In genomic region chr3:62712776-62713175, GRCh38 we compare ENCODE assay signal across 3 cellular contexts.
TF ChIP-seq lines count a peak whose summit lies in the region.

No MANE protein-coding gene starts in this region.

TF ChIP-seq in SK-N-SH treated with all-trans-retinoic acid at 6 μM for 48 hours, 23 proteins besides CTCF, POLR2A, EP300 and RAD21 (continues in another document):
- TF ChIP-seq CSRNP3 (CRISPR knock-in tag; IDR thresholded peaks at IDR 0.05) (no peak), POU6F1 (CRISPR knock-in tag; IDR thresholded peaks at IDR 0.05; ENCODE audit: borderline replicate concordance, low read depth) (no peak), TSHZ2 (CRISPR knock-in tag; IDR thresholded peaks at IDR 0.05) (no peak), BACH2 (CRISPR knock-in tag; IDR thresholded peaks at IDR 0.05; ENCODE audit: borderline replicate concordance) (no peak), ZC3H10 (CRISPR knock-in tag; IDR thresholded peaks at IDR 0.05) (no peak)

TF ChIP-seq in SK-N-SH, 30 proteins besides CTCF, POLR2A, EP300 and RAD21 (continued from another document):
- TF ChIP-seq REST (IDR thresholded peaks at IDR 0.05; ENCODE audit: low read depth, low read length) (no peak), CHD2 (IDR thresholded peaks at IDR 0.05; ENCODE audit: low read length, partially characterized antibody) (no peak), JUND (IDR thresholded peaks at IDR 0.05) (no peak), FOXJ3 (CRISPR knock-in tag; IDR thresholded peaks at IDR 0.05) (no peak), FOSL2 (IDR thresholded peaks at IDR 0.05; ENCODE audit: borderline replicate concordance, low read depth) (no peak), TEAD4 (IDR thresholded peaks at IDR 0.05; ENCODE audit: borderline replicate concordance, insufficient read depth) (no peak), MEF2A (IDR thresholded peaks at IDR 0.05; ENCODE audit: borderline replicate concordance, low read depth) (no peak), USF1 (IDR thresholded peaks at IDR 0.05; ENCODE audit: borderline replicate concordance, low read depth) (no peak), USF2 (IDR thresholded peaks at IDR 0.05; ENCODE audit: borderline replicate concordance, low read depth, low read length) (no peak)
TF ChIP-seq in SK-N-SH: peak in this region for 0.

TF ChIP-seq in WTC11, 78 proteins besides CTCF, POLR2A, EP300 and RAD21:
- no peak for TF ChIP-seq ZNF512 (CRISPR knock-in tag; IDR thresholded peaks at IDR 0.05; ENCODE audit: borderline replicate concordance)
- no peak for TF ChIP-seq KAT7 (CRISPR knock-in tag; IDR thresholded peaks at IDR 0.05; ENCODE audit: borderline replicate concordance)
- no peak for TF ChIP-seq HMGXB4 (CRISPR knock-in tag; IDR thresholded peaks at IDR 0.05)
- no peak for TF ChIP-seq ZBTB43 (CRISPR knock-in tag; IDR thresholded peaks at IDR 0.05)
- TF ChIP-seq CBFB (CRISPR knock-in tag; IDR thresholded peaks at IDR 0.05; ENCODE audit: low read depth), result no peak
- no peak for TF ChIP-seq JAZF1 (CRISPR knock-in tag; IDR thresholded peaks at IDR 0.05)
- no peak for TF ChIP-seq SMAD4 (CRISPR knock-in tag; IDR thresholded peaks at IDR 0.05)
- no peak for TF ChIP-seq OVOL2 (CRISPR knock-in tag; IDR thresholded peaks at IDR 0.05; ENCODE audit: borderline replicate concordance)
- TF ChIP-seq SMAD3 (CRISPR knock-in tag; IDR thresholded peaks at IDR 0.05; ENCODE audit: borderline replicate concordance), result no peak
- TF ChIP-seq FOXP4 (CRISPR knock-in tag; IDR thresholded peaks at IDR 0.05), result no peak
- TF ChIP-seq EMX1 (CRISPR knock-in tag; IDR thresholded peaks at IDR 0.05), result no peak
- no peak for TF ChIP-seq ELF4 (CRISPR knock-in tag; IDR thresholded peaks at IDR 0.05; ENCODE audit: low read depth)
- no peak for TF ChIP-seq GTF2I (CRISPR knock-in tag; conservative IDR thresholded peaks at IDR 0.05)
- TF ChIP-seq ZNF671 (CRISPR knock-in tag; IDR thresholded peaks at IDR 0.05), result no peak
- no peak for TF ChIP-seq ATF3 (CRISPR knock-in tag; conservative IDR thresholded peaks at IDR 0.05)
- TF ChIP-seq ATF6 (CRISPR knock-in tag; IDR thresholded peaks at IDR 0.05), result no peak
- TF ChIP-seq NFATC4 (CRISPR knock-in tag; IDR thresholded peaks at IDR 0.05), result no peak
- TF ChIP-seq FOXJ3 (CRISPR knock-in tag; IDR thresholded peaks at IDR 0.05; ENCODE audit: borderline replicate concordance), result no peak
